ENCODE assay signal across 15 cellular contexts in genomic region chr2:171327043-171327496, GRCh38.
A peak's percentile ranks its signal among the peaks of the same experiment; 100 is the strongest.
DNase-seq lines count a peak whose midpoint lies in the region; ATAC-seq and TF ChIP-seq lines count a peak whose summit lies in the region.
"Had no signal": no experiment of that assay in that cellular context is flagged by ENCODE, and none has a peak within 500 bp of the region (broad histone marks: within the 10 kb centered on the region; RNA-seq: fewer than 3 reads in every experiment).

No MANE protein-coding gene starts in this region.

- intact Hi-C loops in left cardiac atrium (cut with DNase I), result no loop called here
- intact Hi-C loops in CD14-positive monocyte (cut with micrococcal nuclease), result no loop called here

- ATAC-seq in activated naive CD8-positive, alpha-beta T cell treated with anti-CD3 and anti-CD28 coated beads, Interleukin-2, amount 10 ng/mL, durations not matched to agents 7 days and 5 days (ENCODE audit: low read depth), result no peak
- no peak for ATAC-seq in naive B cell (ENCODE audit: low read depth in 2 of 2)
- no peak for ATAC-seq in left cardiac atrium
- ATAC-seq: gastrocnemius medialis, left ventricle myocardium superior had no signal

- POLR2A ChIA-PET in activated naive CD8-positive, alpha-beta T cell treated with anti-CD3 and anti-CD28 coated beads, Interleukin-2, amount 10 ng/mL, durations not matched to agents 7 days and 5 days (lab: Charles Lee), result interaction anchor here (0.9 to 1.1 kb wide), 2 partner anchors 9 to 398 kb away, joined by 3 to 4 read pairs; partner anchors contain the start of gene GORASP2

- H3K4me1 Mint-ChIP-seq in activated naive CD8-positive, alpha-beta T cell treated with anti-CD3 and anti-CD28 coated beads, Interleukin-2, amount 10 ng/mL, durations not matched to agents 7 days and 5 days, result peaks cover 20% of the 10 kb centered on the region
- peaks cover 39 to 79% (median 48%) of the 10 kb centered on the region in 3 donors for H3K4me1 Mint-ChIP-seq in naive B cell
- peaks cover 22% of the 10 kb centered on the region for H3K4me1 Mint-ChIP-seq in CD14-positive monocyte

- no peaks in the 10 kb centered on the region for H3K27me3 Mint-ChIP-seq in activated naive CD8-positive, alpha-beta T cell treated with anti-CD3 and anti-CD28 coated beads, Interleukin-2, amount 10 ng/mL, durations not matched to agents 7 days and 5 days
- H3K27me3 Mint-ChIP-seq in naive B cell (no peaks in the 10 kb centered on the region), CD14-positive monocyte (ENCODE audit: low read depth in 3 of 3) (peaks cover 0 to 2% (median 0%) of the 10 kb centered on the region in 3 donors)
- H3K27me3 Mint-ChIP-seq: dendritic cell treated with granulocyte-macrophage colony-stimulating factor and Interleukin-4, amounts not matched to agents 40 ng/mL and 50 ng/mL, for 4 days had no signal

- peak; percentile 25 for DNase-seq in NCI-H2227 treated with DMSO at 0.1 percent for 48 hours (lab: John Stamatoyannopoulos, UW)
- DNase-seq in NCI-H2227 (lab: John Stamatoyannopoulos, UW; ENCODE audit: unreplicated experiment), result no peak
- no peak for DNase-seq in activated naive CD8-positive, alpha-beta T cell treated with anti-CD3 and anti-CD28 coated beads, Interleukin-2, amount 10 ng/mL, durations not matched to agents 7 days and 5 days
- no peak for DNase-seq in naive B cell
- DNase-seq in NCI-H2107 treated with DMSO at 0.1 percent for 48 hours (lab: John Stamatoyannopoulos, UW; ENCODE audit: unreplicated experiment), result no peak
- DNase-seq in left cardiac atrium, result no peak
- DNase-seq in CD14-positive monocyte (ENCODE audit: low spot score), result no peak
- DNase-seq: DMS153; gastrocnemius medialis; left ventricle myocardium superior; stimulated activated CD4-positive, alpha-beta T cell treated with anti-CD3 and anti-CD28 coated beads, Interleukin-4, amount 100 ng/mL, for 1 hour had no signal

- H3K36me3 ChIP-seq in KOPT-K1 (ENCODE audit: insufficient read depth, low read length), result no peaks in the 10 kb centered on the region

- no peak for TF ChIP-seq CTCF in CD14-positive monocyte (IDR thresholded peaks at IDR 0.05)

- peak overlapping the region; percentile 21 for H3K27ac ChIP-seq in KOPT-K1 (ENCODE audit: low read depth, low read length, poor library complexity, severe bottlenecking)
- H3K27ac ChIP-seq: 22Rv1, gastrocnemius medialis, parathyroid adenoma had no signal

- peak overlapping the region; percentile 21 for H3K27ac Mint-ChIP-seq in activated naive CD8-positive, alpha-beta T cell treated with anti-CD3 and anti-CD28 coated beads, Interleukin-2, amount 10 ng/mL, durations not matched to agents 7 days and 5 days
- peak overlapping the region; percentile 78 to 98 (median 96) for H3K27ac Mint-ChIP-seq in naive B cell
- H3K27ac Mint-ChIP-seq in CD14-positive monocyte, result peak overlapping the region in 2 of 7 donors; percentile 11 to 55
- H3K27ac Mint-ChIP-seq: dendritic cell treated with granulocyte-macrophage colony-stimulating factor and Interleukin-4, amounts not matched to agents 40 ng/mL and 50 ng/mL, for 4 days had no signal

- peaks cover 25% of the 10 kb centered on the region for H3K36me3 Mint-ChIP-seq in activated naive CD8-positive, alpha-beta T cell treated with anti-CD3 and anti-CD28 coated beads, Interleukin-2, amount 10 ng/mL, durations not matched to agents 7 days and 5 days
- H3K36me3 Mint-ChIP-seq in naive B cell, result no peaks in the 10 kb centered on the region
- H3K36me3 Mint-ChIP-seq in CD14-positive monocyte, result peaks cover 0 to 3% of the 10 kb centered on the region in 2 donors

- peaks cover 2% of the 10 kb centered on the region for H3K9me3 Mint-ChIP-seq in activated naive CD8-positive, alpha-beta T cell treated with anti-CD3 and anti-CD28 coated beads, Interleukin-2, amount 10 ng/mL, durations not matched to agents 7 days and 5 days
- H3K9me3 Mint-ChIP-seq in naive B cell, result no peaks in the 10 kb centered on the region
- peaks cover 0 to 3% (median 0%) of the 10 kb centered on the region in 7 donors for H3K9me3 Mint-ChIP-seq in CD14-positive monocyte
- H3K9me3 Mint-ChIP-seq: dendritic cell treated with granulocyte-macrophage colony-stimulating factor and Interleukin-4, amounts not matched to agents 40 ng/mL and 50 ng/mL, for 4 days had no signal

- H3K9me3 ChIP-seq in KOPT-K1 (ENCODE audit: insufficient read depth, low read length, poor library complexity, severe bottlenecking), result no peaks in the 10 kb centered on the region
- H3K9me3 ChIP-seq: gastrocnemius medialis had no signal

- no peak overlapping the region for H3K4me3 Mint-ChIP-seq in activated naive CD8-positive, alpha-beta T cell treated with anti-CD3 and anti-CD28 coated beads, Interleukin-2, amount 10 ng/mL, durations not matched to agents 7 days and 5 days
- H3K4me3 Mint-ChIP-seq in naive B cell (peak overlapping the region in 6 of 8 donors; percentile 78 to 91 (median 86)), CD14-positive monocyte (no peak overlapping the region)
- H3K4me3 Mint-ChIP-seq: dendritic cell treated with granulocyte-macrophage colony-stimulating factor and Interleukin-4, amounts not matched to agents 40 ng/mL and 50 ng/mL, for 4 days had no signal

Comparison
In these comparisons a context has a peak if more than half of its experiments do, and no peak if none do; other contexts are left out.
1. H3K4me3 Mint-ChIP-seq: peak in naive B cell (6 of 8); none in activated naive CD8-positive, alpha-beta T cell treated with anti-CD3 and anti-CD28 coated beads, Interleukin-2, amount 10 ng/mL, durations not matched to agents 7 days and 5 days (single experiment) and CD14-positive monocyte (0 of 2).